ENCODE assay signal across 20 cellular contexts in genomic region chr4:77449162-77449561, GRCh38.
DNase-seq lines count a peak whose midpoint lies in the region; ATAC-seq and TF ChIP-seq lines count a peak whose summit lies in the region.
"Had no signal": no experiment of that assay in that cellular context is flagged by ENCODE, and none has a peak within 500 bp of the region (broad histone marks: within the 10 kb centered on the region; RNA-seq: fewer than 3 reads in every experiment).

No MANE protein-coding gene starts in this region.

- in situ Hi-C loops in mammary epithelial cell (cut with MboI; ENCODE audit: low sequenced_read_pairs in 2 of 2) = no loop called here

- H3K27ac ChIP-seq in mammary epithelial cell (ENCODE audit: insufficient read depth, low read depth, low read length) (no peak overlapping the region), PC-3 (ENCODE audit: low read length) (no peak overlapping the region), coronary artery (no peak overlapping the region)

- peaks cover 10% of the 10 kb centered on the region for H3K4me1 Mint-ChIP-seq in MCF 10A (ENCODE audit: insufficient read depth, unreplicated experiment)
- H3K4me1 Mint-ChIP-seq: CD14-positive monocyte had no signal

- no peaks in the 10 kb centered on the region for H3K9me3 Mint-ChIP-seq in MCF 10A (ENCODE audit: unreplicated experiment)
- H3K9me3 Mint-ChIP-seq: CD14-positive monocyte had no signal

- no peaks in the 10 kb centered on the region for H3K36me3 ChIP-seq in mammary epithelial cell (ENCODE audit: insufficient read depth, low read length)
- no peaks in the 10 kb centered on the region for H3K36me3 ChIP-seq in PC-3 (ENCODE audit: low read depth, low read length)

- H3F3A ChIP-seq in PC-3 (ENCODE audit: low read length, unreplicated experiment) = no peaks in the 10 kb centered on the region

- H3K9me2 ChIP-seq in PC-3 (replicated peaks; ENCODE audit: low read length) = no peaks in the 10 kb centered on the region

- intact Hi-C loops in MCF 10A (cut with micrococcal nuclease) = no loop called here
- intact Hi-C loops in mammary epithelial cell (cut with micrococcal nuclease) = no loop called here
- intact Hi-C loops in PC-3 (cut with micrococcal nuclease) = no loop called here

- H3K9me3 ChIP-seq in mammary epithelial cell (replicated peaks; ENCODE audit: insufficient read depth, low read length) = no peaks in the 10 kb centered on the region
- no peaks in the 10 kb centered on the region for H3K9me3 ChIP-seq in PC-3 (ENCODE audit: low read length)

- no peaks in the 10 kb centered on the region for H3K27me3 Mint-ChIP-seq in MCF 10A (ENCODE audit: insufficient read depth, unreplicated experiment)

- no peak overlapping the region for H3K4me3 Mint-ChIP-seq in MCF 10A (ENCODE audit: unreplicated experiment)
- H3K4me3 Mint-ChIP-seq: CD14-positive monocyte had no signal

- no peaks in the 10 kb centered on the region for H3K79me2 ChIP-seq in mammary epithelial cell (ENCODE audit: insufficient read depth, low read length)
- H3K79me2 ChIP-seq in PC-3 (ENCODE audit: low read length) = no peaks in the 10 kb centered on the region

- dilution Hi-C loops in mammary epithelial cell (cut with HindIII; ENCODE audit: low sequenced_read_pairs) = no loop called here

- no peaks in the 10 kb centered on the region for H3K36me3 Mint-ChIP-seq in MCF 10A (ENCODE audit: insufficient read depth, unreplicated experiment)
- H3K36me3 Mint-ChIP-seq: CD14-positive monocyte had no signal

- H3K4me1 ChIP-seq in mammary epithelial cell (ENCODE audit: insufficient read depth, low read length) = no peaks in the 10 kb centered on the region
- no peaks in the 10 kb centered on the region for H3K4me1 ChIP-seq in PC-3 (ENCODE audit: insufficient read depth, low read length)

- 72% methylated on average over 2 of the region's 2 CpGs for WGBS in mammary epithelial cell (ENCODE audit: low coverage, missing lambda C conversion rate)

- no peaks in the 10 kb centered on the region for H4K20me1 ChIP-seq in mammary epithelial cell (ENCODE audit: insufficient read depth, low read length)
- no peaks in the 10 kb centered on the region for H4K20me1 ChIP-seq in PC-3 (ENCODE audit: low read length)

- no peak for TF ChIP-seq CTCF in MCF 10A (IDR thresholded peaks at IDR 0.05; ENCODE audit: unreplicated experiment)
- no peak for TF ChIP-seq CTCF in mammary epithelial cell (conservative IDR thresholded peaks at IDR 0.05 in 1 of 2, IDR thresholded peaks at IDR 0.05 in 1 of 2; ENCODE audit: extremely low read depth in 1 of 2, insufficient read depth in 1 of 2, low read depth in 1 of 2, low read length in 2 of 2)
- no peak for TF ChIP-seq CTCF in PC-3 (conservative IDR thresholded peaks at IDR 0.05; ENCODE audit: low read depth, low read length)
- TF ChIP-seq CTCF in fibroblast of mammary gland (conservative IDR thresholded peaks at IDR 0.05; ENCODE audit: control insufficient read depth, insufficient read depth, low read depth, low read length) = no peak
- TF ChIP-seq CTCF in coronary artery (IDR thresholded peaks at IDR 0.05) = no peak

- DNase-seq in MCF 10A (ENCODE audit: unreplicated experiment) (peak; percentile 45), mammary epithelial cell (no peak), PC-3 (peak; percentile 43), fibroblast of mammary gland (ENCODE audit: low read depth) (peak; percentile 84), T-helper 1 cell (no peak), coronary artery (ENCODE audit: low spot score) (no peak), MV-4-11 (lab: John Stamatoyannopoulos, UW) (no peak)
- DNase-seq: AML-193, DMS 273 treated with DMSO at 0.1 percent for 48 hours, GF-D8, IMR-90, Karpas-422, NCI-H1436 treated with DMSO at 0.1 percent for 48 hours, NCI-H2029 treated with DMSO at 0.1 percent for 48 hours, NCI-H2171 treated with DMSO at 0.1 percent for 48 hours, NCI-H774, SHP77 treated with DMSO at 0.1 percent for 48 hours had no signal

- POLR2A ChIA-PET in MCF 10A (lab: Yijun Ruan, JAX) = interaction anchor here (0.6 to 1.5 kb wide), 2 partner anchors 148 to 152 kb away, joined by 3 to 4 read pairs; no protein-coding TSS in a partner anchor
- POLR2A ChIA-PET in PC-3 (lab: Charles Lee; ENCODE audit: unreplicated experiment) = no interaction called here

- no peak overlapping the region for H3K27ac Mint-ChIP-seq in MCF 10A (ENCODE audit: low read depth, unreplicated experiment)
- H3K27ac Mint-ChIP-seq: CD14-positive monocyte had no signal

- H2AFZ ChIP-seq in mammary epithelial cell (ENCODE audit: low read depth, low read length) (no peak overlapping the region), PC-3 (ENCODE audit: low read length) (no peak overlapping the region)

- H3K9ac ChIP-seq in mammary epithelial cell (ENCODE audit: insufficient read depth, low read length) = no peak overlapping the region
- H3K9ac ChIP-seq in PC-3 (ENCODE audit: low read length) = no peak overlapping the region

- ATAC-seq in PC-3 (peak; percentile 70), HG02840 (IDR thresholded peaks at IDR 0.05; ENCODE audit: low FRiP score, unreplicated experiment) (no peak)
- ATAC-seq: Panc1 had no signal

- BruUV-seq in MCF 10A (replicated peaks; lab: Mats Ljungman, UMichigan) = no TSS peak
- no TSS peak for BruUV-seq in mammary epithelial cell (replicated peaks; lab: Mats Ljungman, UMichigan)
- no TSS peak for BruUV-seq in PC-3 (replicated peaks; lab: Mats Ljungman, UMichigan)

- CTCF ChIA-PET in MCF 10A (lab: Yijun Ruan, JAX) = interaction anchor here (1.3 to 1.6 kb wide), 2 partner anchors 16 kb away, joined by 4 to 8 read pairs; no protein-coding TSS in a partner anchor
- CTCF ChIA-PET in mammary epithelial cell (lab: Charles Lee; ENCODE audit: low non-redundant PET) = no interaction called here
- CTCF ChIA-PET in PC-3 (lab: Charles Lee) = no interaction called here

- H3K4me2 ChIP-seq in mammary epithelial cell (ENCODE audit: insufficient read depth, low read depth, low read length) (no peak overlapping the region), PC-3 (ENCODE audit: low read length) (no peak overlapping the region)

- H3K4me3 ChIP-seq in mammary epithelial cell (replicated peaks in 1 of 3; ENCODE audit: insufficient read depth in 1 of 3, low read depth in 2 of 3, low read length in 3 of 3) (no peak overlapping the region), PC-3 (ENCODE audit: low read length) (no peak overlapping the region), fibroblast of mammary gland (ENCODE audit: control insufficient read depth, low read depth, low read length) (no peak overlapping the region), coronary artery (no peak overlapping the region)

- H3K27me3 ChIP-seq in mammary epithelial cell (ENCODE audit: insufficient read depth, low read length) = no peaks in the 10 kb centered on the region
- peaks cover 24% of the 10 kb centered on the region; the same call in 1 of the 2 replicates for H3K27me3 ChIP-seq in PC-3 (ENCODE audit: low read length)

Comparison
In these comparisons a context has a peak if more than half of its experiments do, and no peak if none do; other contexts are left out.
1. DNase-seq: peak in MCF 10A (single experiment), PC-3 (single experiment) and fibroblast of mammary gland (single experiment); none in mammary epithelial cell (single experiment), T-helper 1 cell (0 of 5), coronary artery (single experiment) and MV-4-11 (single experiment).